In genomic region chr12:12008232-12008850, GRCh38 we compare ENCODE assay signal across 7 cellular contexts.
DNase-seq lines count a peak whose midpoint lies in the region; ATAC-seq and TF ChIP-seq lines count a peak whose summit lies in the region.

No MANE protein-coding gene starts in this region.

- no peak for ATAC-seq in HG02870 (IDR thresholded peaks at IDR 0.05; ENCODE audit: unreplicated experiment)

- TF ChIP-seq CTCF in GM20000 (IDR thresholded peaks at IDR 0.05; ENCODE audit: extremely low read depth, missing control alignments) = peak; percentile 49

- no peak for DNase-seq in GM20000 (ENCODE audit: low spot score)
- peak; percentile 15 for DNase-seq in OCI-M1 (lab: John Stamatoyannopoulos, UW)
- peak; percentile 66 for DNase-seq in central memory CD4-positive, alpha-beta T cell
- peak; percentile 63 to 65 for DNase-seq in stimulated activated CD4-positive, alpha-beta T cell treated with anti-CD3 and anti-CD28 coated beads, Interleukin-2, amount 100 ng/mL, for 24 hours
- DNase-seq in GM03348 (ENCODE audit: low spot score) = no peak
- no peak for DNase-seq in activated gamma-delta T cell (lab: John Stamatoyannopoulos, UW)

Comparison
In these comparisons a context has a peak if more than half of its experiments do, and no peak if none do; other contexts are left out.
1. DNase-seq: peak in OCI-M1 (single experiment), central memory CD4-positive, alpha-beta T cell (single experiment) and stimulated activated CD4-positive, alpha-beta T cell treated with anti-CD3 and anti-CD28 coated beads, Interleukin-2, amount 100 ng/mL, for 24 hours (2 of 2); none in GM20000 (single experiment), GM03348 (single experiment) and activated gamma-delta T cell (single experiment).